ENCODE assay signal across 23 cellular contexts in genomic region chr10:7464703-7465102, GRCh38.
"Had no signal": no experiment of that assay in that cellular context is flagged by ENCODE, and none has a peak within 500 bp of the region (broad histone marks: within the 10 kb centered on the region; RNA-seq: fewer than 3 reads in every experiment).

No MANE protein-coding gene starts in this region.

- H3K27me3 Mint-ChIP-seq: natural killer cell treated with Interleukin-12 subunit alpha and Interleukin-12 subunit beta and Interleukin-15 and Interleukin-18, amount 100 ng/mL, for 72 hours had no signal

- ATAC-seq: heart right ventricle; natural killer cell treated with Interleukin-12 subunit alpha and Interleukin-12 subunit beta and Interleukin-15 and Interleukin-18, amount 100 ng/mL, for 72 hours; stimulated activated naive CD8-positive, alpha-beta T cell treated with anti-CD3 and anti-CD28 coated beads, Interleukin-15, Interleukin-2, amounts not matched to agents 100 U/mL and 50 U/mL, for 24 hours had no signal

- H3K4me1 Mint-ChIP-seq: mesothelial cell of epicardium, neural progenitor cell had no signal

- H3K4me2 ChIP-seq: neural progenitor cell had no signal

- H3K27ac Mint-ChIP-seq: mesothelial cell of epicardium, neural progenitor cell had no signal

- FAIRE-seq: frontal cortex, islet of Langerhans, pancreas, small intestine had no signal

- DNase-seq: central memory CD4-positive, alpha-beta T cell; dorsolateral prefrontal cortex; effector CD8-positive, alpha-beta T cell; heart right ventricle; hypothalamus; kidney glomerular epithelial cell; mammary epithelial cell; pancreas; retina; right lobe of liver; small intestine; stimulated activated CD4-positive, alpha-beta T cell treated with anti-CD3 and anti-CD28 coated beads, Interleukin-12 subunit alpha, Interleukin-12 subunit beta, amount 100 ng/mL, for 4 hours; stimulated activated naive CD8-positive, alpha-beta T cell treated with anti-CD3 and anti-CD28 coated beads, Interleukin-15, Interleukin-2, amounts not matched to agents 100 U/mL and 50 U/mL, for 24 hours; upper lobe of left lung had no signal

- H3K27ac ChIP-seq: coronary artery, heart right ventricle, neural progenitor cell, pancreas, prostate gland, right lobe of liver, suprapubic skin, tibial artery, upper lobe of left lung had no signal

- H3K9me3 Mint-ChIP-seq: natural killer cell treated with Interleukin-12 subunit alpha and Interleukin-12 subunit beta and Interleukin-15 and Interleukin-18, amount 100 ng/mL, for 72 hours; neural progenitor cell had no signal

- H3K4me1 ChIP-seq: neural progenitor cell, pancreas, prostate gland, right lobe of liver, suprapubic skin, tibial artery, upper lobe of left lung had no signal

- H3K4me3 Mint-ChIP-seq: mesothelial cell of epicardium; natural killer cell treated with Interleukin-12 subunit alpha and Interleukin-12 subunit beta and Interleukin-15 and Interleukin-18, amount 100 ng/mL, for 72 hours; neural progenitor cell had no signal

- H3K4me3 ChIP-seq: coronary artery, dorsolateral prefrontal cortex, heart right ventricle, neural progenitor cell, pancreas, prostate gland, right lobe of liver, suprapubic skin, tibial artery, upper lobe of left lung had no signal

- H3K36me3 ChIP-seq: heart right ventricle, neural progenitor cell, pancreas, prostate gland, right lobe of liver, suprapubic skin, tibial artery, upper lobe of left lung had no signal

- H3K9ac ChIP-seq: neural progenitor cell had no signal

- H3K36me3 Mint-ChIP-seq: mesothelial cell of epicardium; natural killer cell treated with Interleukin-12 subunit alpha and Interleukin-12 subunit beta and Interleukin-15 and Interleukin-18, amount 100 ng/mL, for 72 hours; neural progenitor cell had no signal

- H3K9me3 ChIP-seq: heart right ventricle, pancreas, prostate gland, right lobe of liver, suprapubic skin, tibial artery, upper lobe of left lung had no signal

- H3K27me3 ChIP-seq: pancreas, right lobe of liver, upper lobe of left lung had no signal
